ENCODE assay signal across 22 cellular contexts in genomic region chr14:100648474-100649172, GRCh38.
"Had no signal": no experiment of that assay in that cellular context is flagged by ENCODE, and none has a peak within 500 bp of the region (broad histone marks: within the 10 kb centered on the region; RNA-seq: fewer than 3 reads in every experiment).

No MANE protein-coding gene starts in this region.

- FAIRE-seq: urothelium cell line had no signal

- DNase-seq: activated CD4-positive, alpha-beta memory T cell treated with anti-CD3 and anti-CD28 coated beads, Interleukin-2, amount 10 ng/mL, durations not matched to agents 7 days and 5 days; activated CD4-positive, alpha-beta T cell treated with anti-CD3 and anti-CD28 coated beads for 48 hours; activated CD4-positive, CD25-positive, alpha-beta regulatory T cell; activated CD8-positive, alpha-beta memory T cell treated with anti-CD3 and anti-CD28 coated beads, Interleukin-2, amount 10 ng/mL, durations not matched to agents 7 days and 5 days; activated naive CD4-positive, alpha-beta T cell; activated naive CD8-positive, alpha-beta T cell treated with anti-CD3 and anti-CD28 coated beads, Interleukin-2, amount 10 ng/mL, durations not matched to agents 7 days and 5 days; amygdala; caudate nucleus; dorsolateral prefrontal cortex; gastrocnemius medialis; heart left ventricle; kidney glomerular epithelial cell; mesendoderm; nucleus accumbens; stimulated activated CD4-positive, alpha-beta T cell treated with anti-CD3 and anti-CD28 coated beads, Interleukin-12 subunit alpha, Interleukin-12 subunit beta, amount 100 ng/mL, for 4 hours; stimulated activated CD4-positive, alpha-beta T cell treated with anti-CD3 and anti-CD28 coated beads, Interleukin-1b, Interleukin-23, amount 100 ng/mL, for 48 hours; stimulated activated naive CD4-positive, alpha-beta T cell treated with Interleukin-2 at 50 U/mL for 16 hours; T-helper 1 cell; T-helper 9 cell; thyroid gland had no signal

- H3K4me3 ChIP-seq: dorsolateral prefrontal cortex, gastrocnemius medialis, heart left ventricle, thyroid gland had no signal

- H3K27me3 ChIP-seq: thyroid gland had no signal

- H3K36me3 ChIP-seq: gastrocnemius medialis, heart left ventricle, thyroid gland had no signal

- H3K27ac ChIP-seq: dorsolateral prefrontal cortex, gastrocnemius medialis, heart left ventricle, thyroid gland had no signal

- H3K4me1 ChIP-seq: gastrocnemius medialis had no signal

- H3K9me3 ChIP-seq: gastrocnemius medialis, heart left ventricle, thyroid gland had no signal

- ATAC-seq: activated CD8-positive, alpha-beta memory T cell treated with anti-CD3 and anti-CD28 coated beads, Interleukin-2, amount 10 ng/mL, durations not matched to agents 7 days and 5 days; gastrocnemius medialis; heart left ventricle; natural killer cell treated with Interleukin-12 subunit alpha and Interleukin-12 subunit beta and Interleukin-15 and Interleukin-18, amount 100 ng/mL, for 72 hours had no signal
